21 cellular contexts compared by ENCODE assay signal in the genomic region with DNA sequence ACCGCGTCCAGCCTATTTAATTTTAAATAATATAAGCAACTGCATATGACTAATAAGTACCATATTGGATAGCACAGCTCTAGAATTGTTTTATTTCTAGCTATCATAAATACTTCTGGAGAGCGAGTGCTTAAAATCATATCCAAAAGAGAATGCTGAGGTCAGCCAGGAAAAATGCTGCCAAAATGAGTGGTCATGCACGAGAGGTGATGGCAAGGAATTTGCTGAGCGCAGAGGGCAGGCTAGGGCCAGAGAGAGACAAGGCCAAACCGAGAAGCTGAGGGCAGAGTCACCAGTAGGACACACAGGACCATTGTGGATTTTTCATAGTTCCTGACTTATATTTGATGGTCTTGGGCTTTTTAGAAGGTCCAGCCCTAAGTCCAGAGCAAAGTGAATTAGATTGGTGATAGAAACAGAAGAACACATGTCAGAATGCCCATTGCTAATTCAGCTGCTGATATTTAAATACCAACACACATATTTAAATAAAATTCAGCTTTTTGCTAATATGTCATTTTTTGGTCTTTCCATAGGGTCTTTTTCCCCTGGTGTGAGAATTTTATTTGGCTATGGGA. TPM values are rescaled to one million over a fixed set of nuclear protein-coding genes. Genes with fewer than 3 reads are reported as not detected.
DNase-seq lines count a peak whose midpoint lies in the region; ATAC-seq and TF ChIP-seq lines count a peak whose summit lies in the region.
"Had no signal": no experiment of that assay in that cellular context is flagged by ENCODE, and none has a peak within 500 bp of the region (broad histone marks: within the 10 kb centered on the region; RNA-seq: fewer than 3 reads in every experiment).

No MANE protein-coding gene starts in this region.

- H3K36me3 Mint-ChIP-seq in H9 (ENCODE audit: insufficient read depth in 1 of 3, low read depth in 3 of 3) = no peaks in the 10 kb centered on the region
- H3K36me3 Mint-ChIP-seq: activated naive CD8-positive, alpha-beta T cell treated with anti-CD3 and anti-CD28 coated beads for 36 hours had no signal

- intact Hi-C loops in stomach (cut with DNase I; ENCODE audit: low total_unique reads) = no loop called here

- H3K4me3 Mint-ChIP-seq in H9 = no peak overlapping the region
- H3K4me3 Mint-ChIP-seq: activated naive CD8-positive, alpha-beta T cell treated with anti-CD3 and anti-CD28 coated beads for 36 hours had no signal

- no peak overlapping the region for H2BK12ac ChIP-seq in H9 (ENCODE audit: insufficient read length, low read depth, low read length)

- H4K5ac ChIP-seq in H9 (ENCODE audit: insufficient read length, low read depth, low read length) = no peak overlapping the region

- no peak overlapping the region for H2BK5ac ChIP-seq in H9 (ENCODE audit: insufficient read length, low read length)

- no peaks in the 10 kb centered on the region for H4K20me1 ChIP-seq in H9 (ENCODE audit: control insufficient read depth, insufficient read depth, insufficient read length)

- no peaks in the 10 kb centered on the region for H3K23me2 ChIP-seq in H9 (ENCODE audit: insufficient read length, low read depth, low read length, poor library complexity, severe bottlenecking)

- peaks cover 56 to 58% of the 10 kb centered on the region in 2 experiments for H3K4me1 Mint-ChIP-seq in H9

- no peak overlapping the region for H3K4me2 ChIP-seq in H9 (ENCODE audit: insufficient read depth, insufficient read length, low read length)
- H3K4me2 ChIP-seq: PC-9, SK-N-SH had no signal

- no peaks in the 10 kb centered on the region for H3K27me3 ChIP-seq in H9 (ENCODE audit: insufficient read depth, low read length)
- H3K27me3 ChIP-seq in stomach = no peaks in the 10 kb centered on the region
- H3K27me3 ChIP-seq: neutrophil, right lobe of liver had no signal

- H3K27ac ChIP-seq in H9 (ENCODE audit: insufficient read length, low read depth, low read length) (no peak overlapping the region), caudate nucleus (ENCODE audit: low read depth, low read length) (peak overlapping the region; percentile 77), substantia nigra (ENCODE audit: low read depth, low read length, poor library complexity, severe bottlenecking) (peak overlapping the region; percentile 89), stomach (no peak overlapping the region)
- H3K27ac ChIP-seq: neutrophil, PC-9, right lobe of liver had no signal

- H2BK120ac ChIP-seq in H9 (ENCODE audit: low read depth, low read length, poor library complexity, severe bottlenecking) = no peak overlapping the region

- H4K8ac ChIP-seq in H9 (replicated peaks; ENCODE audit: insufficient read length, low read depth, low read length) = no peak overlapping the region

- peak overlapping the region in 2 of 3 experiments; percentile 59 to 75; a peak in 2 of 7 replicates for H3K27ac Mint-ChIP-seq in H9
- H3K27ac Mint-ChIP-seq: activated naive CD8-positive, alpha-beta T cell treated with anti-CD3 and anti-CD28 coated beads for 36 hours had no signal

- WGBS in H9 (ENCODE audit: extremely low coverage, insufficient read length, low lambda C conversion rate) = no CpG with 5 or more reads among the region's 6 CpGs
- 76 to 91% (median 83%) methylated on average over 6 of the region's 6 CpGs for WGBS in stomach, 5 donors

- no peak overlapping the region for H3K56ac ChIP-seq in H9 (ENCODE audit: insufficient read length, low read depth, low read length)

- H3K4me3 ChIP-seq in stomach = no peak overlapping the region
- H3K4me3 ChIP-seq: PC-9, right lobe of liver had no signal

- H3K14ac ChIP-seq in H9 (ENCODE audit: insufficient read depth, low read length) = no peak overlapping the region

- no peak for TF ChIP-seq EP300 in stomach (IDR thresholded peaks at IDR 0.05)

- no peaks in the 10 kb centered on the region for H3K79me2 ChIP-seq in H9 (ENCODE audit: insufficient read depth, low read length)

- DNase-seq in H9 (no peak), caudate nucleus (lab: John Stamatoyannopoulos, UW) (peak in 1 of 61 donors; percentile 6), iPS-NIHi11 (ENCODE audit: low spot score) (peak; percentile 28), substantia nigra (lab: John Stamatoyannopoulos, UW) (peak in 1 of 49 donors; percentile 14), stomach (no peak), HUDEP-2 (lab: John Stamatoyannopoulos, UW; ENCODE audit: unreplicated experiment in 76 of 76) (no peak)
- DNase-seq: activated CD4-positive, CD25-positive, alpha-beta regulatory T cell treated with anti-CD3 and anti-CD28 coated beads, Interleukin-2, amount 50 U/mL, for 72 hours; activated CD8-positive, alpha-beta memory T cell treated with anti-CD3 and anti-CD28 coated beads for 24 hours; activated naive CD8-positive, alpha-beta T cell treated with anti-CD3 and anti-CD28 coated beads for 36 hours; AML-193; Caco-2; effector CD4-positive, alpha-beta T cell; Kasumi-1; NCI-H2171 treated with DMSO at 0.1 percent for 48 hours; PC-9; right lobe of liver; SK-N-SH; stimulated activated naive CD4-positive, alpha-beta T cell treated with Interleukin-2 at 50 U/mL for 16 hours; T1000 had no signal

- no peak for ATAC-seq in GM21786 (IDR thresholded peaks at IDR 0.05; ENCODE audit: unreplicated experiment)
- ATAC-seq: right lobe of liver had no signal

- H3K27me3 Mint-ChIP-seq in H9 (ENCODE audit: low read depth) = no peaks in the 10 kb centered on the region; the same call in 1 of the 2 replicates
- H3K27me3 Mint-ChIP-seq: activated naive CD8-positive, alpha-beta T cell treated with anti-CD3 and anti-CD28 coated beads for 36 hours had no signal

- no peaks in the 10 kb centered on the region for H3K9me3 Mint-ChIP-seq in H9
- H3K9me3 Mint-ChIP-seq: activated naive CD8-positive, alpha-beta T cell treated with anti-CD3 and anti-CD28 coated beads for 36 hours had no signal

- TF ChIP-seq POLR2A in stomach (IDR thresholded peaks at IDR 0.05) = no peak

- no peak overlapping the region for H3K9ac ChIP-seq in H9 (ENCODE audit: extremely low read depth, insufficient read length, low read length)
- H3K9ac ChIP-seq: SK-N-SH had no signal

- TF ChIP-seq CTCF in H9 (conservative IDR thresholded peaks at IDR 0.05) (no peak), stomach (IDR thresholded peaks at IDR 0.05) (no peak)

- peak overlapping the region; percentile 85 for H3K18ac ChIP-seq in H9 (ENCODE audit: insufficient read length, low read depth, low read length)

- H3K9me3 ChIP-seq in H9 (ENCODE audit: control insufficient read depth, low read depth, low read length) = no peaks in the 10 kb centered on the region
- no peaks in the 10 kb centered on the region for H3K9me3 ChIP-seq in stomach
- H3K9me3 ChIP-seq: Caco-2, neutrophil, right lobe of liver, SK-N-SH had no signal

- H3K4me1 ChIP-seq in H9 (ENCODE audit: insufficient read depth, low read length) (peaks cover 7% of the 10 kb centered on the region; the same call in 1 of the 2 replicates), stomach (no peaks in the 10 kb centered on the region)
- H3K4me1 ChIP-seq: right lobe of liver had no signal

- H2BK20ac ChIP-seq in H9 (ENCODE audit: low read depth, low read length, poor library complexity, severe bottlenecking) = no peak overlapping the region

- no peaks in the 10 kb centered on the region for H3K36me3 ChIP-seq in stomach
- H3K36me3 ChIP-seq: neutrophil, right lobe of liver had no signal

- H2BK15ac ChIP-seq in H9 (ENCODE audit: low read depth, low read length) = no peak overlapping the region

- H4K91ac ChIP-seq in H9 (ENCODE audit: insufficient read length, low read depth, low read length) = no peak overlapping the region

- H2AFZ ChIP-seq in H9 (ENCODE audit: low read length) = no peak overlapping the region
- H2AFZ ChIP-seq: PC-9 had no signal

- no peak overlapping the region for H3K23ac ChIP-seq in H9 (ENCODE audit: insufficient read length, low read depth, low read length)

- H2AK5ac ChIP-seq in H9 (ENCODE audit: insufficient read length, low read length) = no peak overlapping the region

- H3T11ph ChIP-seq in H9 (ENCODE audit: low read length) = peak overlapping the region; percentile 79

- no peaks in the 10 kb centered on the region for H3K79me1 ChIP-seq in H9 (ENCODE audit: insufficient read depth, low read depth, low read length, poor library complexity, severe bottlenecking)

- no peak overlapping the region for H3K4ac ChIP-seq in H9 (ENCODE audit: low read depth, low read length)

RNA-seq across cellular contexts. Expression of gene UBL3, which starts 33.6 kb away (rescaled TPM):
- 19.0 and 19.3 TPM in 2 replicates for total RNA-seq in H9 (2021)
- 100 to 1,000 TPM in 1 of 5 donors, 10 to 100 TPM in 4; 24.3 to 115 (median 45.5) TPM for total RNA-seq in stomach
- 100 to 1,000 TPM in 1 of 3 donors, 10 to 100 TPM in 2; 21.5 to 100 (median 39.0) TPM for polyA plus RNA-seq in stomach

Comparison
In these comparisons a context has a peak if more than half of its experiments do, and no peak if none do; other contexts are left out.
1. H3K27ac ChIP-seq: peak in caudate nucleus (single experiment) and substantia nigra (single experiment); none in H9 (single experiment) and stomach (0 of 5).